8 cellular contexts compared by ENCODE assay signal in the genomic region with DNA sequence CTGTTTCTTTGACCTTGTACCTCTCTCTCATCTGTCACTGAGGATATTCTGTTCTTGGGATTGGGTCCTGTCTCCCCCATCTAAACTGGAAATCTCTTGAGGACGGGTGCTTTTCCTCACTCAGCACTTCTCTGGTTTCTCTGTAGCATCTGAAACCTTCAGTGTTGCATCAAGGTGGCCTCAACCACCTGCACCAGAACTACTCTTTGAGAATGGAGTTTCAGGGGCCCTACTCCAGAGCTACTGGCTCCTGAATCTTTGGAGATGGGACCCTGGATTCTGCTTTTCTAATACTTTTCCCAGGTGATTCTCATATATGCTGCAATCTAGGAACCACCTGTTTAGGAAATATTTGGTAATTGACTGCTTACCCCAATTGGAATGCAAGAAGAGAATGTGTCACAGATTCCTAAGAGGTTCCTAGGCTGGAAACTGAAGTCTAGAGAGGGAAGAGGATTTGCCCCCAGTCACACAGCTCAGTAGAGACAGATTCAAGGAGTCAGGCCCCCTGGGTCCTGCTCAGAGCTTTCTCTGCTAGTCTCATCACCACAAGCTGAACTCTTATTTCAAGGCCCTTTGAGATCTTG. TPM values are rescaled to one million over a fixed set of nuclear protein-coding genes. Genes with fewer than 3 reads are reported as not detected.
DNase-seq lines count a peak whose midpoint lies in the region; ATAC-seq and TF ChIP-seq lines count a peak whose summit lies in the region.

No MANE protein-coding gene starts in this region.

- peaks cover 0 to 3% (median 0%) of the 10 kb centered on the region in 7 donors for H3K9me3 Mint-ChIP-seq in CD14-positive monocyte
- no peaks in the 10 kb centered on the region for H3K9me3 Mint-ChIP-seq in activated CD4-positive, alpha-beta memory T cell treated with anti-CD3 and anti-CD28 coated beads, Interleukin-2, amount 10 ng/mL, durations not matched to agents 7 days and 5 days

- H3K27ac Mint-ChIP-seq in CD14-positive monocyte = peak overlapping the region; percentile 64 to 89 (median 85)
- H3K27ac Mint-ChIP-seq in activated CD4-positive, alpha-beta memory T cell treated with anti-CD3 and anti-CD28 coated beads, Interleukin-2, amount 10 ng/mL, durations not matched to agents 7 days and 5 days = peak overlapping the region; percentile 88

- H3K4me1 Mint-ChIP-seq in CD14-positive monocyte = peaks cover 89% of the 10 kb centered on the region
- H3K4me1 Mint-ChIP-seq in activated CD4-positive, alpha-beta memory T cell treated with anti-CD3 and anti-CD28 coated beads, Interleukin-2, amount 10 ng/mL, durations not matched to agents 7 days and 5 days = peaks cover 88% of the 10 kb centered on the region

- intact Hi-C loops in CD14-positive monocyte (cut with micrococcal nuclease) (no loop called here), left colon (cut with DNase I, micrococcal nuclease) (no loop called here)

- POLR2A ChIA-PET in activated CD4-positive, alpha-beta memory T cell treated with anti-CD3 and anti-CD28 coated beads, Interleukin-2, amount 10 ng/mL, durations not matched to agents 7 days and 5 days (lab: Charles Lee) = interaction anchor here (0.6 to 28.4 kb wide), 9 partner anchors 2 to 204 kb away, joined by 3 to 1193 read pairs (median 4); a partner anchor contains a TSS

- peak overlapping the region; percentile 60 to 64 for H3K4me3 Mint-ChIP-seq in CD14-positive monocyte
- H3K4me3 Mint-ChIP-seq in activated CD4-positive, alpha-beta memory T cell treated with anti-CD3 and anti-CD28 coated beads, Interleukin-2, amount 10 ng/mL, durations not matched to agents 7 days and 5 days = peak overlapping the region; percentile 72

- ATAC-seq in GM19328 (IDR thresholded peaks at IDR 0.05; ENCODE audit: unreplicated experiment) (peak; percentile 23), HG03025 (IDR thresholded peaks at IDR 0.05; ENCODE audit: low FRiP score, unreplicated experiment) (peak; percentile 25), left colon (no peak)

- TF ChIP-seq CTCF in CD14-positive monocyte (IDR thresholded peaks at IDR 0.05) = no peak

- DNase-seq in CD14-positive monocyte (ENCODE audit: low spot score) (no peak), left colon (no peak), AG20443 (ENCODE audit: low spot score) (no peak), anterior cingulate cortex (lab: John Stamatoyannopoulos, UW) (no peak), NCI-H1417 (lab: John Stamatoyannopoulos, UW) (no peak)
- no peak for DNase-seq in activated CD4-positive, alpha-beta memory T cell treated with anti-CD3 and anti-CD28 coated beads, Interleukin-2, amount 10 ng/mL, durations not matched to agents 7 days and 5 days

- no peaks in the 10 kb centered on the region for H3K27me3 Mint-ChIP-seq in CD14-positive monocyte (ENCODE audit: low read depth in 3 of 3)
- H3K27me3 Mint-ChIP-seq in activated CD4-positive, alpha-beta memory T cell treated with anti-CD3 and anti-CD28 coated beads, Interleukin-2, amount 10 ng/mL, durations not matched to agents 7 days and 5 days = no peaks in the 10 kb centered on the region

- CTCF ChIA-PET in activated CD4-positive, alpha-beta memory T cell treated with anti-CD3 and anti-CD28 coated beads, Interleukin-2, amount 10 ng/mL, durations not matched to agents 7 days and 5 days (lab: Charles Lee) = interaction anchor here (0.8 to 23.3 kb wide), 8 partner anchors 10 to 84 kb away, joined by 3 to 524 read pairs (median 6); no protein-coding TSS in a partner anchor

- H3K36me3 Mint-ChIP-seq in CD14-positive monocyte = peaks cover 84 to 94% of the 10 kb centered on the region in 2 donors
- peaks cover 99% of the 10 kb centered on the region for H3K36me3 Mint-ChIP-seq in activated CD4-positive, alpha-beta memory T cell treated with anti-CD3 and anti-CD28 coated beads, Interleukin-2, amount 10 ng/mL, durations not matched to agents 7 days and 5 days (ENCODE audit: low read depth)

RNA-seq across cellular contexts. Expression of a gene that starts 48.8 kb away (rescaled TPM):
- polyA plus RNA-seq in CD14-positive monocyte = 10 to 100 TPM; 16.4 to 16.8 TPM
- 10 to 100 TPM; 42.2 to 43.1 TPM for total RNA-seq in activated CD4-positive, alpha-beta memory T cell treated with anti-CD3 and anti-CD28 coated beads, Interleukin-2, amount 10 ng/mL, durations not matched to agents 7 days and 5 days
- total RNA-seq in left colon = 10 to 100 TPM; 35.5 to 38.4 TPM

RNA-seq across cellular contexts. Expression of a gene that starts 56.1 kb away (rescaled TPM):
- 100 to 1,000 TPM in 1 of 2 donors, 10 to 100 TPM in 1; 81.6 to 127 TPM for polyA plus RNA-seq in CD14-positive monocyte
- total RNA-seq in activated CD4-positive, alpha-beta memory T cell treated with anti-CD3 and anti-CD28 coated beads, Interleukin-2, amount 10 ng/mL, durations not matched to agents 7 days and 5 days = 100 to 1,000 TPM; 213 to 216 TPM
- 1 to 10 TPM; 3.3 to 7.7 TPM for total RNA-seq in left colon

Comparison
In these comparisons a context has a peak if more than half of its experiments do, and no peak if none do; other contexts are left out.
1. RNA of a gene that starts 56.1 kb away (total RNA-seq): 213 to 216 TPM in activated CD4-positive, alpha-beta memory T cell treated with anti-CD3 and anti-CD28 coated beads, Interleukin-2, amount 10 ng/mL, durations not matched to agents 7 days and 5 days; 3.3 to 7.7 TPM in left colon; every median in the first group is over 10 times any median in the second.